ENCODE assay signal across 10 cellular contexts in the genomic region with DNA sequence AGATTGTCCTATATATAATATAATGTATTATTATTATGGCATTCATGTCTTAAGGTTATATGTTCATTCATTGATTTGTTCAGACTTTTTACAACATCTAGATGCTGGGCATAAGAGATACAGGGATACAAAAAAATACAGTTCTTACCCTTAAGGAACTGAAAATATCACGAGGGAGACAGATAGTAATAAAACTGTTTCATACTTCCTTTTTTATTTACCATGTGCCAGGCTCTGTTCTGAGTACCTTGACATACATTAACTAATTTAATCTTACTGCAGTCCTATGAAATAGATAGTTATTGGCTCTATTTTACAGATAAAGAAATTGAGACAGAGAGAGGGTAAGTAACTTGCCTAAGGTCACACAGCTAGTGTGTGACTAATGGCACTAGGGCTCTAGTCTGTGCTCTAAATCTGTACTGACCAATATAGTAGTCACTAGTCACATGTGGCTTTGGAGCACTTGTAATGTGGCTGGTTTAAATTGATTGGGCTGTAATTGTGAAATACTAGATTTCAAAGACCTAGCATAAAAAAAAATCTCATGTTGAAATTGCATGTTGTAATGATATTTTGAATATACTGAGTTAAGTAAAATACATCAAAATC. TPM values are rescaled to one million over a fixed set of nuclear protein-coding genes. Genes with fewer than 3 reads are reported as not detected.
DNase-seq lines count a peak whose midpoint lies in the region; ATAC-seq and TF ChIP-seq lines count a peak whose summit lies in the region.
"Had no signal": no experiment of that assay in that cellular context is flagged by ENCODE, and none has a peak within 500 bp of the region (broad histone marks: within the 10 kb centered on the region; RNA-seq: fewer than 3 reads in every experiment).

No MANE protein-coding gene starts in this region.

- peaks cover 24% of the 10 kb centered on the region for H3K36me3 ChIP-seq in MG63

- H3K4me3 ChIP-seq in GM12865 (ENCODE audit: low read depth, low read length) (no peak overlapping the region), MG63 (no peak overlapping the region)
- H3K4me3 ChIP-seq: ascending aorta had no signal

- no peaks in the 10 kb centered on the region for H3K9me3 ChIP-seq in MG63
- H3K9me3 ChIP-seq: ascending aorta had no signal

- no peak for TF ChIP-seq CTCF in GM12865 (IDR thresholded peaks at IDR 0.05; ENCODE audit: insufficient read depth, low read depth, low read length, missing control alignments)

- DNase-seq in GM12865 (ENCODE audit: low read depth) = peak; percentile 17
- DNase-seq in UCSD-AML1 (lab: John Stamatoyannopoulos, UW; ENCODE audit: unreplicated experiment) = no peak
- no peak for DNase-seq in HPDE6-E6E7 (ENCODE audit: extremely low spot score)
- DNase-seq in HK-2 (ENCODE audit: unreplicated experiment) = no peak
- DNase-seq in MG63 = no peak
- DNase-seq: kidney glomerular epithelial cell had no signal

- peak; percentile 71 for ATAC-seq in GM21390 (IDR thresholded peaks at IDR 0.05; ENCODE audit: unreplicated experiment)
- ATAC-seq in HG03196 (IDR thresholded peaks at IDR 0.05; ENCODE audit: unreplicated experiment) = peak; percentile 41
- peak; percentile 67 for ATAC-seq in esophagus mucosa

- no peaks in the 10 kb centered on the region for H3K27me3 ChIP-seq in MG63
- H3K27me3 ChIP-seq: ascending aorta had no signal

RNA-seq across cellular contexts. Expression of a gene that starts 21.3 kb away (rescaled TPM):
- 22.7 TPM for total RNA-seq in esophagus mucosa
- 11.7 and 13.0 TPM in 2 replicates for total RNA-seq in MG63 (2014; rRNA removed; shearing (Covaris generic); ENCODE audit: low replicate concordance)
